5 cellular contexts compared by ENCODE assay signal in genomic region chr10:75809003-75809402, GRCh38.
"Had no signal": no experiment of that assay in that cellular context is flagged by ENCODE, and none has a peak within 500 bp of the region (broad histone marks: within the 10 kb centered on the region; RNA-seq: fewer than 3 reads in every experiment).

No MANE protein-coding gene starts in this region.

- H3K27ac ChIP-seq: HL-60 had no signal

- H3K4me3 ChIP-seq: K562 had no signal

- ATAC-seq: HepG2, K562 had no signal

- DNase-seq: IMR-90, KBM-7 had no signal
